ENCODE assay signal across 8 cellular contexts in the genomic region with DNA sequence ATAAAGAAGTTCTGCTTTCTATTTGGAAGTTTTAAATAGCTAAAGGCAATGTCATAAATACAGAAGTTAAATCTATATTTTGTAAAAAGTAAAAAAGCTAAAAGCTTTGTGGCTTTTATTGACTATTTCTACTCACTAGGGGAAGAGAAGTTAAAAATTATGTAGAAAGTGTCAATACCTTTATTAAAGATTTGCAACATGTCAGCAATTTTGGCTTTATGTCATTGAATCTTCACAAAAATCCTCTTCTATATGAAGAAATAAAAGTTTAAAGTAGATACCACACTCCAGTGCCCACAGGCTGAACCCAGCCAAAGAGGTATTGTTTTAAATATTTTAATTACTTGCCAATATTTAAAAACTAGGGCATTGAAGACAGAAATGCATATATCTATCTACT.
"Had no signal": no experiment of that assay in that cellular context is flagged by ENCODE, and none has a peak within 500 bp of the region (broad histone marks: within the 10 kb centered on the region; RNA-seq: fewer than 3 reads in every experiment).

No MANE protein-coding gene starts in this region.

- ATAC-seq: GM23338, HCT116 had no signal

- H3K4me3 ChIP-seq: GM23338, HAP-1 had no signal

- H3K4me1 ChIP-seq: HAP-1 had no signal

- H3K9me3 ChIP-seq: HAP-1 had no signal

- H2AFZ ChIP-seq: GM23338 had no signal

- DNase-seq: H7, HFFc6, Kasumi-1, KG1 had no signal

- H3K27ac ChIP-seq: HL-60 had no signal

- H3K36me3 ChIP-seq: HAP-1 had no signal

- H3K4me2 ChIP-seq: GM23338 had no signal
